8 cellular contexts compared by ENCODE assay signal in the genomic region with DNA sequence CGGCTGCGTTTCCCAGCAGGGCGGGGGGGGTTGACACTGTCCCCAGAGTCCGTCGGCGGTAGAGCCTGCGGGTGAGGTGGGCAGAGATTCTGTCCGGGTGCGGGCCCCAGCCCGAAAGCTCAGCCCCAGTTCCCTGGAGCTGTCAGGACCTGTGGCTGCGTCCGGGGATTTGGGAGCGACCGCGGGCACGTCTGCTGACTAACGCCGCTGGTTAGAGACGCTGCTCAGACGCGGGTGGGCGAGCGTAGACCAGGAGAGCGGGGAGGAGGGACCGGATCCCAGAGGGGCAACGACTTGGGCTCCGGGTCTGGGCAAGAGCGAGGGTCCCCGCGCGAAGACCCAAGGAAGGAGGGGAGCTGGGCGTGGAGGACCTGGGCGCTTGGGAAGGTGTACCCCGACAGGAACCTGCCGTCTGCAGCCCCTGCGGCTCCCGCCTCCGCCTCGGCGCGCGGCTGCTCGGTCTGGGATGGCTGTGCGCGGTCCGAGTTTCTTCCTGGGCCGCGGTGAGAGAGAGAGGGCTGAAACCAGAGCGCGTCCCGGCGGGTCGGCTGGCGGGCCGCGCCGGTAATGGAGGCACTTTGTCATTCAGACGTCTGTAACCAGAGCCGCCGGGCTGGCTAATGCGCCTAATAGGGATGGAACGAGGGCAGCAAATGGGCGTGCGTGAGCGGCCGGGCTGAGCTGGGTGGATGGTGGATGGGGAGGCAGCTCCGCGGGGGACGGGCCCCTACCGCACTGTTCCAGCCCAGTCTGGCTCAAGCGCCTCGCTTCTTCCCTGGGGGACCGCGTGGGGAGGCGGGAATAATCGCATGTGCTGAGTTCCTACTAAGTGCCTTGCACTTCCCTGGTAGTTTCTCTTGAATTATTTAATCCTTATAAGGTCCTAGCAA. TPM values are rescaled to one million over a fixed set of nuclear protein-coding genes. Genes with fewer than 3 reads are reported as not detected.
DNase-seq lines count a peak whose midpoint lies in the region; ATAC-seq, FAIRE-seq and TF ChIP-seq lines count a peak whose summit lies in the region.

No MANE protein-coding gene starts in this region.

- no peak for ATAC-seq in HG03442 (IDR thresholded peaks at IDR 0.05; ENCODE audit: unreplicated experiment)

- no peak overlapping the region for H2BK120ac ChIP-seq in mesendoderm (ENCODE audit: low read depth, low read length)

- no peaks in the 10 kb centered on the region for H3K79me1 ChIP-seq in mesendoderm (ENCODE audit: low read length)

- no peak overlapping the region for H3K18ac ChIP-seq in mesendoderm (ENCODE audit: low read length)

- H3K36me3 ChIP-seq in duodenal mucosa (ENCODE audit: control insufficient read depth in 1 of 2, insufficient read depth in 2 of 2, low read length in 2 of 2) (no peaks in the 10 kb centered on the region), mesendoderm (ENCODE audit: control insufficient read depth, insufficient read depth, low read length) (no peaks in the 10 kb centered on the region)

- no peaks in the 10 kb centered on the region for H3K9me3 Mint-ChIP-seq in type B pancreatic cell

- no peak overlapping the region for H2AK5ac ChIP-seq in mesendoderm (ENCODE audit: low read length)

- H3K27me3 ChIP-seq in duodenal mucosa (ENCODE audit: control insufficient read depth in 1 of 2, insufficient read depth in 2 of 2, low read length in 2 of 2) (peaks cover 62 to 79% of the 10 kb centered on the region in 2 donors), mesendoderm (ENCODE audit: insufficient read depth, low read length, poor library complexity) (peaks cover 13% of the 10 kb centered on the region)

- H4K8ac ChIP-seq in mesendoderm (ENCODE audit: low read depth, low read length): no peak overlapping the region

- no peak overlapping the region for H3K27ac ChIP-seq in duodenal mucosa (ENCODE audit: low read depth, low read length)
- H3K27ac ChIP-seq in mesendoderm (ENCODE audit: low read depth, low read length): no peak overlapping the region

- H3K4me1 ChIP-seq in duodenal mucosa (ENCODE audit: control insufficient read depth in 1 of 2, insufficient read depth in 2 of 2, low read length in 2 of 2) (peaks cover 12 to 24% of the 10 kb centered on the region in 2 donors), mesendoderm (ENCODE audit: control insufficient read depth, low read depth, low read length) (peaks cover 8% of the 10 kb centered on the region)

- TF ChIP-seq CTCF in type B pancreatic cell (conservative IDR thresholded peaks at IDR 0.05) (no peak), GM13976 (IDR thresholded peaks at IDR 0.05; ENCODE audit: borderline replicate concordance, control extremely low read depth, extremely low read depth, insufficient read depth, missing control alignments) (no peak)

- H3K4ac ChIP-seq in mesendoderm (ENCODE audit: low read depth, low read length): no peak overlapping the region

- WGBS in mesendoderm (ENCODE audit: extremely low coverage, insufficient coverage, low lambda C conversion rate): no CpG with 5 or more reads among the region's 76 CpGs

- H3K9ac ChIP-seq in duodenal mucosa (ENCODE audit: low read depth in 1 of 2, low read length in 2 of 2) (peak overlapping the region in 1 of 2 donors; percentile 33), mesendoderm (ENCODE audit: low read length) (peak overlapping the region; percentile 59)

- H3K4me3 ChIP-seq in duodenal mucosa (ENCODE audit: low read depth in 1 of 2, low read length in 2 of 2) (peak overlapping the region; percentile 40 to 60), mesendoderm (ENCODE audit: low read length) (peak overlapping the region; percentile 25)

- DNase-seq in HTR-8/SVneo (ENCODE audit: insufficient read length, low spot score): no peak
- DNase-seq in SK-N-DZ (ENCODE audit: low spot score): peak; percentile 76
- DNase-seq in mesendoderm: peak; percentile 76
- no peak for DNase-seq in type B pancreatic cell (ENCODE audit: extremely low spot score, unreplicated experiment)
- no peak for DNase-seq in SKM-1 treated with dmso at 0.1 percent for 144 hours (lab: John Stamatoyannopoulos, UW; ENCODE audit: unreplicated experiment)
- no peak for DNase-seq in GM13976 (ENCODE audit: low spot score)

- peaks cover 21% of the 10 kb centered on the region for H3K4me1 Mint-ChIP-seq in type B pancreatic cell (ENCODE audit: unreplicated experiment)

- peak overlapping the region; percentile 85 for H3K4me3 Mint-ChIP-seq in type B pancreatic cell

- H3K27me3 Mint-ChIP-seq in type B pancreatic cell: peaks cover 72% of the 10 kb centered on the region

- H3K4me2 ChIP-seq in mesendoderm (ENCODE audit: low read length): peak overlapping the region; percentile 80

- no peak overlapping the region for H4K5ac ChIP-seq in mesendoderm (ENCODE audit: low read length)

- no peak overlapping the region for H3K23ac ChIP-seq in mesendoderm (ENCODE audit: low read length)

- no peak overlapping the region for H2BK5ac ChIP-seq in mesendoderm (ENCODE audit: low read length)

- no peak overlapping the region for H2BK15ac ChIP-seq in mesendoderm (replicated peaks; ENCODE audit: low read depth)

- in situ Hi-C loops in GM13976 (cut with MboI; ENCODE audit: low sequenced_read_pairs, unreplicated experiment): no loop called here

- H3K9me3 ChIP-seq in duodenal mucosa (ENCODE audit: control insufficient read depth in 1 of 2, low read length in 2 of 2): no peaks in the 10 kb centered on the region

- peak overlapping the region; percentile 81 for H3K56ac ChIP-seq in mesendoderm (ENCODE audit: low read length)

- H3K27ac Mint-ChIP-seq in type B pancreatic cell: no peak overlapping the region

- no peaks in the 10 kb centered on the region for H3K36me3 Mint-ChIP-seq in type B pancreatic cell

- no peaks in the 10 kb centered on the region for H3K79me2 ChIP-seq in mesendoderm (ENCODE audit: control insufficient read depth, insufficient read depth, low read length)

- FAIRE-seq in HTR-8/SVneo (lab: Jason Lieb, UNC): peak; percentile 63

RNA-seq across cellular contexts. Expression of gene NGFR, which starts 2.3 kb away (rescaled TPM):
- polyA plus RNA-seq in SK-N-DZ (2014; cell fraction: cytosol; rRNA removed): 1.9 and 2.2 TPM in 2 replicates
- 1.4 TPM in 2 replicates for polyA plus RNA-seq in SK-N-DZ (2014; cell fraction: nucleus; rRNA removed)
- 1.8 TPM for polyA plus RNA-seq in mesendoderm (2013, experiment 1 of 2)
- 1.7 TPM for polyA plus RNA-seq in mesendoderm (2013, experiment 2 of 2)
- 2.1 and 41.3 TPM in 2 replicates for total RNA-seq in type B pancreatic cell (ENCODE audit: low replicate concordance)

Comparison
In these comparisons a context has a peak if more than half of its experiments do, and no peak if none do; other contexts are left out.
1. DNase-seq: peak in SK-N-DZ (single experiment) and mesendoderm (single experiment); none in HTR-8/SVneo (single experiment), type B pancreatic cell (single experiment), SKM-1 treated with dmso at 0.1 percent for 144 hours (single experiment) and GM13976 (single experiment).